8 cellular contexts compared by ENCODE assay signal in the genomic region with DNA sequence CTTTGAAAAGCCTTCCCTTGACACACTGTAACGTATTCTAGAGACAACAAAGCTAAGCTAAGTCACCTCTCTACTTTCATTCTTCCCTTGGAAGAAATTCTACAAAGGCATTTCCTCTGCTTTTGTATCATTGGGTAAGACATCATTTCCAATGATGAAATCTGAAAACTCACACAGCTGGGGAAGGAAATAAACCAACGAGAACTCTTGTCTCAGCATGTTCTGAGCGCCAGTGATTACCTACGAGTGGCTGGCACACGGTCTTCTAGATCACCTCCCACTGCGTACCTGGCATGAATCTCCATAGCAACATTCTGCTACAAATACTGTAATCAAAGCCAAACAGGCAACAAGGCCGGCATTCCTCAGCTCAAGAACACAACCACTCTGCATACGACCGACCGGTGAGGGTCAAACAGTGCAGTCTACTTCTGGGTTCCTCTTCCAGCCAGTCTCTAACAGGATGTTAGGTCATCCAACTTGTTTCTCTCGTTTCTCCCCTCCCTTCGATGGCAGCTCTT. TPM values are rescaled to one million over a fixed set of nuclear protein-coding genes. Genes with fewer than 3 reads are reported as not detected.
A peak's percentile ranks its signal among the peaks of the same experiment; 100 is the strongest.
DNase-seq lines count a peak whose midpoint lies in the region; ATAC-seq and TF ChIP-seq lines count a peak whose summit lies in the region.

No MANE protein-coding gene starts in this region.

- H3K36me3 ChIP-seq in osteoblast (ENCODE audit: insufficient read depth, low read length) = no peaks in the 10 kb centered on the region

- peaks cover 4% of the 10 kb centered on the region for H3K9me3 Mint-ChIP-seq in activated T-helper 1 cell treated with anti-CD3 and anti-CD28 coated beads, Interleukin-12 subunit alpha, Interleukin-12 subunit beta, Interleukin-2, Interleukin-4 antibody, amounts not matched to agents 30 ng/mL and 10 ng/mL and 1 ng/mL, durations not matched to agents 14 hours and 24 hours and 36 hours

- peak; percentile 39 for ATAC-seq in HG02642 (IDR thresholded peaks at IDR 0.05; ENCODE audit: poor library complexity, unreplicated experiment)
- no peak for ATAC-seq in HG02678 (IDR thresholded peaks at IDR 0.05; ENCODE audit: unreplicated experiment)
- ATAC-seq in GM18502 (IDR thresholded peaks at IDR 0.05; ENCODE audit: poor library complexity, unreplicated experiment) = no peak

- intact Hi-C loops in activated T-helper 1 cell treated with anti-CD3 and anti-CD28 coated beads, Interleukin-12 subunit alpha, Interleukin-12 subunit beta, Interleukin-2, Interleukin-4 antibody, amounts not matched to agents 30 ng/mL and 10 ng/mL and 1 ng/mL, durations not matched to agents 14 hours and 24 hours and 36 hours (cut with micrococcal nuclease) = loop anchor here (1.0 to 5.0 kb wide), 4 partner anchors 10 to 59 kb away; a partner anchor contains a TSS

- peak overlapping the region; percentile 68 for H3K27ac ChIP-seq in osteoblast (ENCODE audit: low read depth, low read length)

- H3K4me3 Mint-ChIP-seq in activated T-helper 1 cell treated with anti-CD3 and anti-CD28 coated beads, Interleukin-12 subunit alpha, Interleukin-12 subunit beta, Interleukin-2, Interleukin-4 antibody, amounts not matched to agents 30 ng/mL and 10 ng/mL and 1 ng/mL, durations not matched to agents 14 hours and 24 hours and 36 hours = peak overlapping the region; percentile 81

- DNase-seq in Caki2 (ENCODE audit: low read depth) (peak; percentile 83), NCI-H748 (lab: John Stamatoyannopoulos, UW; ENCODE audit: unreplicated experiment) (peak; percentile 68), fibroblast of the aortic adventitia (ENCODE audit: low read depth) (peak; percentile 59), osteoblast (ENCODE audit: insufficient read length, low spot score, missing footprints) (no peak)
- peak; percentile 40 for DNase-seq in activated T-helper 1 cell treated with anti-CD3 and anti-CD28 coated beads, Interleukin-12 subunit alpha, Interleukin-12 subunit beta, Interleukin-2, Interleukin-4 antibody, amounts not matched to agents 30 ng/mL and 10 ng/mL and 1 ng/mL, durations not matched to agents 14 hours and 24 hours and 36 hours (ENCODE audit: low spot score)

- peak overlapping the region; percentile 46 for H3K4me2 ChIP-seq in osteoblast (ENCODE audit: insufficient read depth, low read length)

- no peak overlapping the region for H3K4me3 ChIP-seq in fibroblast of the aortic adventitia (ENCODE audit: low read depth, low read length)
- peak overlapping the region; percentile 23 for H3K4me3 ChIP-seq in osteoblast (ENCODE audit: insufficient read depth, low read length)

- H3K27ac Mint-ChIP-seq in activated T-helper 1 cell treated with anti-CD3 and anti-CD28 coated beads, Interleukin-12 subunit alpha, Interleukin-12 subunit beta, Interleukin-2, Interleukin-4 antibody, amounts not matched to agents 30 ng/mL and 10 ng/mL and 1 ng/mL, durations not matched to agents 14 hours and 24 hours and 36 hours = peak overlapping the region; percentile 90

- H3K27me3 Mint-ChIP-seq in activated T-helper 1 cell treated with anti-CD3 and anti-CD28 coated beads, Interleukin-12 subunit alpha, Interleukin-12 subunit beta, Interleukin-2, Interleukin-4 antibody, amounts not matched to agents 30 ng/mL and 10 ng/mL and 1 ng/mL, durations not matched to agents 14 hours and 24 hours and 36 hours (ENCODE audit: insufficient read depth) = peaks cover 6% of the 10 kb centered on the region

- peaks cover 54% of the 10 kb centered on the region for H4K20me1 ChIP-seq in osteoblast (ENCODE audit: insufficient read depth, low read length)

- H3K27me3 ChIP-seq in osteoblast (ENCODE audit: insufficient read depth, low read length) = no peaks in the 10 kb centered on the region

- H3K4me1 Mint-ChIP-seq in activated T-helper 1 cell treated with anti-CD3 and anti-CD28 coated beads, Interleukin-12 subunit alpha, Interleukin-12 subunit beta, Interleukin-2, Interleukin-4 antibody, amounts not matched to agents 30 ng/mL and 10 ng/mL and 1 ng/mL, durations not matched to agents 14 hours and 24 hours and 36 hours (ENCODE audit: low read depth) = peaks cover 65% of the 10 kb centered on the region

- peaks cover 89% of the 10 kb centered on the region for H3K79me2 ChIP-seq in osteoblast (ENCODE audit: insufficient read depth, low read length)

- H2AFZ ChIP-seq in osteoblast (ENCODE audit: low read length) = peak overlapping the region; percentile 12

- no peak for TF ChIP-seq CTCF in fibroblast of the aortic adventitia (IDR thresholded peaks at IDR 0.05; ENCODE audit: insufficient read depth, low read length)
- TF ChIP-seq CTCF in osteoblast (IDR thresholded peaks at IDR 0.05; ENCODE audit: extremely low read depth, low read depth, low read length) = no peak

- no peaks in the 10 kb centered on the region for H3K9me3 ChIP-seq in osteoblast (ENCODE audit: low read depth, low read length)

- H3K4me1 ChIP-seq in osteoblast (ENCODE audit: insufficient read depth, low read length) = peaks cover 61% of the 10 kb centered on the region

- H3K36me3 Mint-ChIP-seq in activated T-helper 1 cell treated with anti-CD3 and anti-CD28 coated beads, Interleukin-12 subunit alpha, Interleukin-12 subunit beta, Interleukin-2, Interleukin-4 antibody, amounts not matched to agents 30 ng/mL and 10 ng/mL and 1 ng/mL, durations not matched to agents 14 hours and 24 hours and 36 hours (ENCODE audit: low read depth) = peaks cover 10% of the 10 kb centered on the region

- in situ Hi-C loops in Caki2 (cut with HindIII; ENCODE audit: low pct_unique_long_range_greater_than_20kb, low sequenced_read_pairs) = no loop called here

RNA-seq across cellular contexts. Expression of a gene that starts 7.6 kb away (rescaled TPM):
- total RNA-seq in Caki2 (2014; rRNA removed; shearing (Covaris generic); ENCODE audit: low replicate concordance) = 37.8 and 42.2 TPM in 2 replicates
- 12.7 and 14.3 TPM in 2 replicates for total RNA-seq in activated T-helper 1 cell treated with anti-CD3 and anti-CD28 coated beads, Interleukin-12 subunit alpha, Interleukin-12 subunit beta, Interleukin-2, Interleukin-4 antibody, amounts not matched to agents 30 ng/mL and 10 ng/mL and 1 ng/mL, durations not matched to agents 14 hours and 24 hours and 36 hours
- total RNA-seq in fibroblast of the aortic adventitia (ENCODE audit: low replicate concordance) (12.5 and 17.8 TPM in 2 replicates), osteoblast (19.2 and 20.6 TPM in 2 replicates)

RNA-seq across cellular contexts. Expression of a gene that starts 53.0 kb away (rescaled TPM):
- 56.1 and 67.4 TPM in 2 replicates for total RNA-seq in Caki2 (2014; rRNA removed; shearing (Covaris generic); ENCODE audit: low replicate concordance)
- 26.6 and 29.5 TPM in 2 replicates for total RNA-seq in activated T-helper 1 cell treated with anti-CD3 and anti-CD28 coated beads, Interleukin-12 subunit alpha, Interleukin-12 subunit beta, Interleukin-2, Interleukin-4 antibody, amounts not matched to agents 30 ng/mL and 10 ng/mL and 1 ng/mL, durations not matched to agents 14 hours and 24 hours and 36 hours
- 11.1 and 11.2 TPM in 2 replicates for total RNA-seq in fibroblast of the aortic adventitia (ENCODE audit: low replicate concordance)
- 19.4 and 21.0 TPM in 2 replicates for total RNA-seq in osteoblast
